Comparison of ENCODE assay signal across 21 cellular contexts in genomic region chr18:1573732-1574131, GRCh38.
"Had no signal": no experiment of that assay in that cellular context is flagged by ENCODE, and none has a peak within 500 bp of the region (broad histone marks: within the 10 kb centered on the region; RNA-seq: fewer than 3 reads in every experiment).

No MANE protein-coding gene starts in this region.

- DNase-seq: IMR-90, Karpas-422, KG1, MM.1S, NCI-H1092 treated with DMSO at 0.1 percent for 48 hours, NCI-H1436, NCI-H187, NCI-H2029, NCI-H2081 treated with DMSO at 0.1 percent for 48 hours, NCI-H2171, NCI-H226, NCI-H446, NCI-H510A, NCI-H524 treated with DMSO at 0.1 percent for 48 hours, NCI-H69, NCI-H774, Right ventricle myocardium superior, RPMI8226, SIG-M5 had no signal

- H3K4me3 ChIP-seq: SJSA1, SK-N-MC had no signal

- H3K27ac ChIP-seq: SJSA1, SK-N-MC had no signal

- H3K27me3 ChIP-seq: SJSA1 had no signal

- H3K4me1 ChIP-seq: SJSA1 had no signal

- H3K36me3 ChIP-seq: SJSA1 had no signal
